ENCODE assay signal across 1 cellular context in the genomic region with DNA sequence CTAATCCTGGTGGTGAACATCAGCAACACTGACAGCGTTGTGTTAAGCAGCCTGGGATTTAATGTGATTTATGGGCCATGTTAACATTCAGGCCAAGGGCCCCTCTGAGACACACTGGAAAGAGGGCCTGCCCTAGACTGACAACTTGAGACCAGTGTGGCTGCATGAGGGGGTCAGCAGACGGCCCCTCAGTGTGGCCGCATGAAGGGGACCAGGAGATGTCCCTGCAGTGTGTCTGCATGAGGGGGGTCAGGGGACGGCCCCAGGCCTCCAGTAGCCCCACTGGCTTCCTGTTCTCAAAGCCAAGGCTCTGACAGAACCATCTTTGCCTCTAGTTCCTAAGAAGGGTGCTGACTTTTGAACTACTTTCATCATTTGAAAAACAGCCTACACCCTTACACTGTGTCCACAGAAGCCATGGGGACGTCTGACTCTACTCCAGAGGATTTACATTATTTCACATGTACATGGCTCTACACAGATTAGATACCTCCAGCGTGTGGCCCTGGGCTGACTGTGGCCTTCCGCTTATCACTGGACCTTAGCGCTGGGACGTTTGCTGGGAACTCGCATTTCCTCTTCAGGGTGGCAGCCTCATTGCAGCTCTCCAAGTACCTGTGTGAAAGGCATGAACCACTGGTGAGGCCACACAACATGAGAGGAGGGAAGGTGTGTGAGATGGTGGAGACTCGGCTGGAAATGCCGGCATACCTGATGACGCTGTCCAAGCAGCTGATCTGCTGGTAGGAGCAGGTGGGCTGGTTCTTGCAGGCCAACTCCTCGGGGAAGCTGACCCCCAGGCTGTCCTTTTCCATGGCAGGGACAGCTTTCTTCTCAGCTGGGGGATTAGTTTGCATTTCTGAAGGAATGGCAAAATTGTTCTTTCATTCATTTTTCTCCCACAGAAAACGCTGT.
TF ChIP-seq lines count a peak whose summit lies in the region.

No MANE protein-coding gene starts in this region.

TF ChIP-seq in HepG2, 621 proteins besides CTCF, POLR2A, EP300 and RAD21:
- TF ChIP-seq RARA (CRISPR knock-in tag; IDR thresholded peaks at IDR 0.05) (no peak), AGO2 (optimal IDR thresholded peaks at IDR 0.05; ENCODE audit: low read depth, low read length) (peak; percentile 21)
